Comparison of ENCODE assay signal across 8 cellular contexts in genomic region chr10:115355162-115355760, GRCh38.
A peak's percentile ranks its signal among the peaks of the same experiment; 100 is the strongest.
DNase-seq lines count a peak whose midpoint lies in the region; ATAC-seq and TF ChIP-seq lines count a peak whose summit lies in the region.

No MANE protein-coding gene starts in this region.

- no peaks in the 10 kb centered on the region for H3K4me1 ChIP-seq in Peyer's patch

- no peak overlapping the region for H3K4me3 Mint-ChIP-seq in activated naive CD4-positive, alpha-beta T cell treated with anti-CD3 and anti-CD28 coated beads for 36 hours

- peak in 4 of 6 experiments; percentile 46 to 60 (median 56) for TF ChIP-seq CTCF in Peyer's patch (IDR thresholded peaks at IDR 0.05)
- TF ChIP-seq CTCF in epithelial cell of esophagus (IDR thresholded peaks at IDR 0.05; ENCODE audit: insufficient read depth, low read depth, low read length, missing control alignments), result peak; percentile 82
- no peak for TF ChIP-seq CTCF in omental fat pad (IDR thresholded peaks at IDR 0.05)

- no peaks in the 10 kb centered on the region for H3K9me3 ChIP-seq in Peyer's patch

- CTCF ChIA-PET in activated naive CD4-positive, alpha-beta T cell treated with anti-CD3 and anti-CD28 coated beads for 36 hours (lab: Charles Lee), result no interaction called here

- H3K4me3 ChIP-seq in Peyer's patch, result no peak overlapping the region
- no peak overlapping the region for H3K4me3 ChIP-seq in epithelial cell of esophagus (ENCODE audit: low read length)

- no peaks in the 10 kb centered on the region for H3K36me3 ChIP-seq in Peyer's patch

- in situ Hi-C loops in KBM-7 (cut with MboI; ENCODE audit: low pct_unique_long_range_greater_than_20kb, low sequenced_read_pairs), result no loop called here

- no peaks in the 10 kb centered on the region for H3K4me1 Mint-ChIP-seq in activated naive CD4-positive, alpha-beta T cell treated with anti-CD3 and anti-CD28 coated beads for 36 hours (ENCODE audit: low read depth)

- ATAC-seq in GM21717 (IDR thresholded peaks at IDR 0.05; ENCODE audit: unreplicated experiment) (peak; percentile 88), omental fat pad (ENCODE audit: low FRiP score) (no peak)

- H3K36me3 Mint-ChIP-seq in activated naive CD4-positive, alpha-beta T cell treated with anti-CD3 and anti-CD28 coated beads for 36 hours (ENCODE audit: low read depth), result no peaks in the 10 kb centered on the region

- peak; percentile 53 for DNase-seq in activated naive CD4-positive, alpha-beta T cell treated with anti-CD3 and anti-CD28 coated beads for 36 hours
- DNase-seq in activated naive CD4-positive, alpha-beta T cell (lab: John Stamatoyannopoulos, UW), result no peak
- peak; percentile 52 for DNase-seq in KBM-7
- no peak for DNase-seq in Peyer's patch
- peak; percentile 81 for DNase-seq in epithelial cell of esophagus (ENCODE audit: low read depth)
- peak; percentile 44 for DNase-seq in non-pigmented ciliary epithelial cell (ENCODE audit: low read depth)
- DNase-seq in omental fat pad (ENCODE audit: low spot score), result no peak

- H3K27ac ChIP-seq in Peyer's patch, result no peak overlapping the region

- intact Hi-C loops in activated naive CD4-positive, alpha-beta T cell treated with anti-CD3 and anti-CD28 coated beads for 36 hours (cut with micrococcal nuclease), result no loop called here

- H3K27me3 Mint-ChIP-seq in activated naive CD4-positive, alpha-beta T cell treated with anti-CD3 and anti-CD28 coated beads for 36 hours (ENCODE audit: low read depth), result no peaks in the 10 kb centered on the region

- no peaks in the 10 kb centered on the region for H3K9me3 Mint-ChIP-seq in activated naive CD4-positive, alpha-beta T cell treated with anti-CD3 and anti-CD28 coated beads for 36 hours

- no peaks in the 10 kb centered on the region for H3K27me3 ChIP-seq in Peyer's patch

- no peak overlapping the region for H3K27ac Mint-ChIP-seq in activated naive CD4-positive, alpha-beta T cell treated with anti-CD3 and anti-CD28 coated beads for 36 hours

- TF ChIP-seq POLR2A in Peyer's patch (IDR thresholded peaks at IDR 0.05), result no peak

Comparison
In these comparisons a context has a peak if more than half of its experiments do, and no peak if none do; other contexts are left out.
1. DNase-seq: peak in activated naive CD4-positive, alpha-beta T cell treated with anti-CD3 and anti-CD28 coated beads for 36 hours (single experiment), KBM-7 (single experiment), epithelial cell of esophagus (single experiment) and non-pigmented ciliary epithelial cell (single experiment); none in activated naive CD4-positive, alpha-beta T cell (0 of 4), Peyer's patch (0 of 3) and omental fat pad (single experiment).
2. CTCF ChIP-seq: peak in Peyer's patch (4 of 6) and epithelial cell of esophagus (single experiment); none in omental fat pad (0 of 3).